ENCODE assay signal across 1 cellular context in the genomic region with DNA sequence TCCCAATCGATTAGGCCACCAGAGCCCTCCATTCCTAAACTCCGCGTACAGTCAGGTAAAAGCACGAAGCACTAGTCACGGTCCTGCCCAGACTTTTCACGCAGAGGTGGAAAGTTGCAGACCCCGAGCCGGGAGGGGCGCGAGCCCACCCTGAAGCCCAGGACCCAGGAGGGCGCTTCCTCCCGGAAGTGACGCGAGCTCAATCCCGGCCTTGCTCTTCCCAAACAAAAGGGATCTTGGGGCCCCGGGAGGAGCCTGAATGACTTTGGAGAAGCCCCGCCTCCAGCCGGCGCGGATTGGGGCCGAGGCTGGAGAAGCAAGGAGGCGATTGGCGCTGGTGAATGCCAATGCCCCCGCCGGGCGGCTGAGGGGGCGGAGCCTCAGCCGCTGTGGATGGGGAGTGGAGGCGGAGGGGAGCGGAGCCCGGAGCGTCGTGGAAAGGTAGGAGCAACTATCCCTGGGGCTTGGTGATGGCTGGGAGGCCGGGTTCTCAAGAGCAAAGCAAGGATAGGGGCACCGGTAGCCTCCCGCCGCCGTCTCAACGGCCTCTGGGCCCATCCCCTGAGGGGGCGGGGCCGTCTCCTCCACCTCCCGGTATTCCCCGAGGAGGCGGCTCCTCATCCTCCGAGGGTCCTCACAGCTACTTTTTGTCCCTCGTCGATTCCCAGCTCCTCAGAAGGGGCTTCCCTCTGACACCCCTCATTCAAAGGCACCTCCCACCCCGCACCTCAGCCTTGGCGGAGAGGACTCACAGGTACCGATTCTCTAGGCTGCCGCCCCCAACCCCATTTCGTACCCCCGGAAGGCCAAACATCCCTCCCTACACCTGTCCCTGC.
TF ChIP-seq lines count a peak whose summit lies in the region.

A gene with protein sequence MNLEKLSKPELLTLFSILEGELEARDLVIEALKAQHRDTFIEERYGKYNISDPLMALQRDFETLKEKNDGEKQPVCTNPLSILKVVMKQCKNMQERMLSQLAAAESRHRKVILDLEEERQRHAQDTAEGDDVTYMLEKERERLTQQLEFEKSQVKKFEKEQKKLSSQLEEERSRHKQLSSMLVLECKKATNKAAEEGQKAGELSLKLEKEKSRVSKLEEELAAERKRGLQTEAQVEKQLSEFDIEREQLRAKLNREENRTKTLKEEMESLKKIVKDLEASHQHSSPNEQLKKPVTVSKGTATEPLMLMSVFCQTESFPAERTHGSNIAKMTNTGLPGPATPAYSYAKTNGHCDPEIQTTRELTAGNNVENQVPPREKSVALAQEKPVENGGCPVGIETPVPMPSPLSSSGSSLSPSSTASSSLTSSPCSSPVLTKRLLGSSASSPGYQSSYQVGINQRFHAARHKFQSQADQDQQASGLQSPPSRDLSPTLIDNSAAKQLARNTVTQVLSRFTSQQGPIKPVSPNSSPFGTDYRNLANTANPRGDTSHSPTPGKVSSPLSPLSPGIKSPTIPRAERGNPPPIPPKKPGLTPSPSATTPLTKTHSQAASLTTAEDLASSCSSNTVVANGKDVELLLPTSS (plus strand): TSS at position 383 of the 836 bp plus-strand sequence. CDS start 19,952 bp downstream, outside the sequence.

TF ChIP-seq in IMR-90, 13 proteins besides CTCF, POLR2A, EP300 and RAD21:
- TF ChIP-seq NFE2L2 (IDR thresholded peaks at IDR 0.05; ENCODE audit: low read depth, low read length) (no peak), ELK1 (IDR thresholded peaks at IDR 0.05; ENCODE audit: borderline replicate concordance, low read depth, low read length) (no peak), CHD1 (IDR thresholded peaks at IDR 0.05; ENCODE audit: low read depth, low read length) (no peak), MAZ (IDR thresholded peaks at IDR 0.05; ENCODE audit: borderline replicate concordance, low read depth, low read length) (peak; percentile 87), USF2 (IDR thresholded peaks at IDR 0.05; ENCODE audit: low read depth, low read length) (no peak), BHLHE40 (IDR thresholded peaks at IDR 0.05; ENCODE audit: low read depth, low read length) (no peak), RCOR1 (IDR thresholded peaks at IDR 0.05; ENCODE audit: insufficient replicate concordance, low read length) (no peak), FOS (IDR thresholded peaks at IDR 0.05; ENCODE audit: low read depth, low read length) (peak; percentile 50; the same call in 1 of the 2 replicates), SMC3 (IDR thresholded peaks at IDR 0.05; ENCODE audit: low read depth, low read length) (no peak), MAFK (IDR thresholded peaks at IDR 0.05; ENCODE audit: low read depth, low read length) (no peak), RFX5 (IDR thresholded peaks at IDR 0.05; ENCODE audit: low read depth, low read length) (no peak), MXI1 (IDR thresholded peaks at IDR 0.05; ENCODE audit: borderline replicate concordance, low read depth, low read length) (0 out of 2 replicates have a peak, but pooled peaks have one; percentile 8), CEBPB (IDR thresholded peaks at IDR 0.05; ENCODE audit: low read depth, low read length) (no peak)
